Comparison of ENCODE assay signal across 22 cellular contexts in genomic region chr16:78363843-78364242, GRCh38.
"Had no signal": no experiment of that assay in that cellular context is flagged by ENCODE, and none has a peak within 500 bp of the region (broad histone marks: within the 10 kb centered on the region; RNA-seq: fewer than 3 reads in every experiment).

No MANE protein-coding gene starts in this region.

- H3K27me3 ChIP-seq: esophagus muscularis mucosa, gastrocnemius medialis, spleen, transverse colon had no signal

- ATAC-seq: gastrocnemius medialis; lower lobe of right lung; sciatic nerve; stimulated activated naive B cell treated with anti-CD40 and anti-IgM and Interleukin-4, amounts not matched to agents 10 μg/mL and 1 μg/mL and 100 μg/mL, for 72 hours; stimulated activated naive CD8-positive, alpha-beta T cell treated with anti-CD3 and anti-CD28 coated beads, Interleukin-15, amount 100 ng/mL, for 72 hours had no signal

- H3K9ac ChIP-seq: parathyroid adenoma had no signal

- DNase-seq: effector CD8-positive, alpha-beta T cell; gastrocnemius medialis; glutamatergic neuron; immature natural killer cell; left ventricle myocardium inferior; lower lobe of right lung; naive B cell; spleen; stimulated activated CD4-positive, alpha-beta T cell treated with anti-CD3 and anti-CD28 coated beads, Interleukin-2, amount 100 ng/mL, for 24 hours; stimulated activated CD4-positive, alpha-beta T cell treated with anti-CD3 and anti-CD28 coated beads, Interleukin-4, amount 100 ng/mL, for 4 hours; stimulated activated naive B cell treated with anti-CD40 and anti-IgM and Interleukin-4, amounts not matched to agents 10 μg/mL and 1 μg/mL and 100 μg/mL, for 72 hours; stimulated activated naive CD8-positive, alpha-beta T cell treated with anti-CD3 and anti-CD28 coated beads, Interleukin-15, amount 100 ng/mL, for 72 hours; substantia nigra; transverse colon had no signal

- H3K9me3 ChIP-seq: esophagus muscularis mucosa, gastrocnemius medialis, left ventricle myocardium inferior, lower lobe of right lung, prostate gland, spleen, thoracic aorta, transverse colon had no signal

- H2AFZ ChIP-seq: parathyroid adenoma had no signal

- H3K79me2 ChIP-seq: parathyroid adenoma had no signal

- H3K4me3 ChIP-seq: coronary artery, esophagus muscularis mucosa, gastrocnemius medialis, left ventricle myocardium inferior, lower lobe of right lung, prostate gland, spleen, thoracic aorta, transverse colon had no signal

- H3K4me1 ChIP-seq: parathyroid adenoma, prostate gland, spleen had no signal

- FAIRE-seq: keratinocyte had no signal

- H3K27ac ChIP-seq: coronary artery, epithelial cell of prostate, esophagus muscularis mucosa, gastrocnemius medialis, left ventricle myocardium inferior, lower lobe of right lung, parathyroid adenoma, prostate gland, spleen, thoracic aorta had no signal

- H3K36me3 ChIP-seq: esophagus muscularis mucosa, gastrocnemius medialis, left ventricle myocardium inferior, lower lobe of right lung, prostate gland, spleen, thoracic aorta, transverse colon had no signal
